Comparison of ENCODE assay signal across 9 cellular contexts in genomic region chrX:112839856-112840255, GRCh38. TPM values are rescaled to one million over a fixed set of nuclear protein-coding genes. Genes with fewer than 3 reads are reported as not detected.
A peak's percentile ranks its signal among the peaks of the same experiment; 100 is the strongest.
DNase-seq lines count a peak whose midpoint lies in the region; ATAC-seq and TF ChIP-seq lines count a peak whose summit lies in the region.
"Had no signal": no experiment of that assay in that cellular context is flagged by ENCODE, and none has a peak within 500 bp of the region (broad histone marks: within the 10 kb centered on the region; RNA-seq: fewer than 3 reads in every experiment).

No MANE protein-coding gene starts in this region.

- H3K4me2 ChIP-seq in mesendoderm (ENCODE audit: low read length) = peak overlapping the region; percentile 61

- no peak overlapping the region for H4K5ac ChIP-seq in mesendoderm (ENCODE audit: low read length)

- POLR2A ChIA-PET in RWPE1 (lab: Yijun Ruan, JAX; ENCODE audit: low non-redundant PET) = no interaction called here

- no peaks in the 10 kb centered on the region for H3K4me1 ChIP-seq in mesendoderm (ENCODE audit: control insufficient read depth, low read depth, low read length)

- H3K79me1 ChIP-seq in mesendoderm (ENCODE audit: low read length) = no peaks in the 10 kb centered on the region

- H3K4me1 Mint-ChIP-seq in activated naive CD4-positive, alpha-beta T cell treated with anti-CD3 and anti-CD28 coated beads, Interleukin-2, amount 50 U/mL, for 24 hours = peaks cover 7% of the 10 kb centered on the region
- peaks cover 58% of the 10 kb centered on the region for H3K4me1 Mint-ChIP-seq in type B pancreatic cell (ENCODE audit: unreplicated experiment)

- no peak overlapping the region for H2BK5ac ChIP-seq in mesendoderm (ENCODE audit: low read length)

- H3K23ac ChIP-seq in mesendoderm (ENCODE audit: low read length) = no peak overlapping the region

- no peak overlapping the region for H3K9ac ChIP-seq in mesendoderm (ENCODE audit: low read length)

- H3K18ac ChIP-seq in mesendoderm (ENCODE audit: low read length) = no peak overlapping the region

- H3K79me2 ChIP-seq in mesendoderm (ENCODE audit: control insufficient read depth, insufficient read depth, low read length) = no peaks in the 10 kb centered on the region

- no peak for TF ChIP-seq CTCF in type B pancreatic cell (conservative IDR thresholded peaks at IDR 0.05)
- TF ChIP-seq CTCF in RWPE1 (conservative IDR thresholded peaks at IDR 0.05; ENCODE audit: low read depth) = no peak

- CTCF ChIA-PET in RWPE1 (lab: Yijun Ruan, JAX) = no interaction called here

- H3K27me3 Mint-ChIP-seq in activated naive CD4-positive, alpha-beta T cell treated with anti-CD3 and anti-CD28 coated beads, Interleukin-2, amount 50 U/mL, for 24 hours = no peaks in the 10 kb centered on the region
- H3K27me3 Mint-ChIP-seq in type B pancreatic cell = no peaks in the 10 kb centered on the region

- no peak overlapping the region for H4K8ac ChIP-seq in mesendoderm (ENCODE audit: low read depth, low read length)

- no peak overlapping the region for H3K4ac ChIP-seq in mesendoderm (ENCODE audit: low read depth, low read length)

- H3K36me3 Mint-ChIP-seq in activated naive CD4-positive, alpha-beta T cell treated with anti-CD3 and anti-CD28 coated beads, Interleukin-2, amount 50 U/mL, for 24 hours = no peaks in the 10 kb centered on the region
- H3K36me3 Mint-ChIP-seq in activated naive CD4-positive, alpha-beta T cell treated with anti-CD3 and anti-CD28 coated beads, Interleukin-2, amount 50 U/mL, for 72 hours = no peaks in the 10 kb centered on the region
- H3K36me3 Mint-ChIP-seq in type B pancreatic cell = peaks cover 7% of the 10 kb centered on the region

- no peak overlapping the region for H3K4me3 ChIP-seq in mesendoderm (ENCODE audit: low read length)

- no peak overlapping the region for H2BK15ac ChIP-seq in mesendoderm (replicated peaks; ENCODE audit: low read depth)

- no peak for DNase-seq in activated naive CD4-positive, alpha-beta T cell treated with anti-CD3 and anti-CD28 coated beads, Interleukin-2, amount 50 U/mL, for 72 hours (ENCODE audit: low spot score in 2 of 2)
- DNase-seq in caudate nucleus (lab: John Stamatoyannopoulos, UW) (peak in 1 of 61 donors; percentile 9), mesendoderm (peak; percentile 81), type B pancreatic cell (ENCODE audit: extremely low spot score, unreplicated experiment) (no peak), cerebellar nuclear complex (lab: John Stamatoyannopoulos, UW) (no peak), RWPE1 (ENCODE audit: low spot score) (no peak), NOMO-1 (lab: John Stamatoyannopoulos, UW; ENCODE audit: unreplicated experiment in 2 of 2) (no peak)
- DNase-seq: effector CD8-positive, alpha-beta T cell had no signal

- no peaks in the 10 kb centered on the region for H3K9me3 Mint-ChIP-seq in activated naive CD4-positive, alpha-beta T cell treated with anti-CD3 and anti-CD28 coated beads, Interleukin-2, amount 50 U/mL, for 24 hours
- H3K9me3 Mint-ChIP-seq in activated naive CD4-positive, alpha-beta T cell treated with anti-CD3 and anti-CD28 coated beads, Interleukin-2, amount 50 U/mL, for 72 hours = no peaks in the 10 kb centered on the region
- H3K9me3 Mint-ChIP-seq in type B pancreatic cell = peaks cover 3% of the 10 kb centered on the region

- ATAC-seq in activated naive CD4-positive, alpha-beta T cell treated with anti-CD3 and anti-CD28 coated beads, Interleukin-2, amount 50 U/mL, for 72 hours = no peak

- no peak overlapping the region for H2AK5ac ChIP-seq in mesendoderm (ENCODE audit: low read length)

- no peak overlapping the region for H3K56ac ChIP-seq in mesendoderm (ENCODE audit: low read length)

- WGBS in mesendoderm (ENCODE audit: extremely low coverage, insufficient coverage, low lambda C conversion rate) = no CpG with 5 or more reads among the region's 5 CpGs

- H3K27me3 ChIP-seq in mesendoderm (ENCODE audit: insufficient read depth, low read length, poor library complexity) = peaks cover 4% of the 10 kb centered on the region

- H3K36me3 ChIP-seq in mesendoderm (ENCODE audit: control insufficient read depth, insufficient read depth, low read length) = no peaks in the 10 kb centered on the region

- peak overlapping the region; percentile 14 for H3K27ac ChIP-seq in caudate nucleus (ENCODE audit: low read depth, low read length)
- H3K27ac ChIP-seq in mesendoderm (ENCODE audit: low read depth, low read length) = no peak overlapping the region
- H3K27ac ChIP-seq in RWPE1 = no peak overlapping the region

- H3K27ac Mint-ChIP-seq in activated naive CD4-positive, alpha-beta T cell treated with anti-CD3 and anti-CD28 coated beads, Interleukin-2, amount 50 U/mL, for 24 hours = peak overlapping the region; percentile 81
- peak overlapping the region in 1 of 2 donors; percentile 60 for H3K27ac Mint-ChIP-seq in activated naive CD4-positive, alpha-beta T cell treated with anti-CD3 and anti-CD28 coated beads, Interleukin-2, amount 50 U/mL, for 72 hours
- peak overlapping the region; percentile 97 for H3K27ac Mint-ChIP-seq in type B pancreatic cell

- H2BK120ac ChIP-seq in mesendoderm (ENCODE audit: low read depth, low read length) = no peak overlapping the region

- peak overlapping the region; percentile 90 for H3K4me3 Mint-ChIP-seq in activated naive CD4-positive, alpha-beta T cell treated with anti-CD3 and anti-CD28 coated beads, Interleukin-2, amount 50 U/mL, for 24 hours
- peak overlapping the region; percentile 96 for H3K4me3 Mint-ChIP-seq in type B pancreatic cell

RNA-seq across cellular contexts. Expression of gene AMOT, which starts 0.8 kb away (rescaled TPM):
- total RNA-seq in activated naive CD4-positive, alpha-beta T cell treated with anti-CD3 and anti-CD28 coated beads, Interleukin-2, amount 50 U/mL, for 72 hours = 1 to 10 TPM; 1.3 to 2.3 TPM
- polyA plus RNA-seq in mesendoderm (2013, experiment 1 of 2) = 0.86 TPM
- polyA plus RNA-seq in mesendoderm (2013, experiment 2 of 2) = 0.90 TPM
- 235 and 507 TPM in 2 replicates for total RNA-seq in type B pancreatic cell (ENCODE audit: low replicate concordance)

Comparison
In these comparisons a context has a peak if more than half of its experiments do, and no peak if none do; other contexts are left out.
1. RNA of gene AMOT, which starts 0.8 kb away (total RNA-seq): 235 to 507 TPM in type B pancreatic cell; 1.3 to 2.3 TPM in activated naive CD4-positive, alpha-beta T cell treated with anti-CD3 and anti-CD28 coated beads, Interleukin-2, amount 50 U/mL, for 72 hours; every median in the first group is over 10 times any median in the second.